Comparison of ENCODE assay signal across 9 cellular contexts in the genomic region with DNA sequence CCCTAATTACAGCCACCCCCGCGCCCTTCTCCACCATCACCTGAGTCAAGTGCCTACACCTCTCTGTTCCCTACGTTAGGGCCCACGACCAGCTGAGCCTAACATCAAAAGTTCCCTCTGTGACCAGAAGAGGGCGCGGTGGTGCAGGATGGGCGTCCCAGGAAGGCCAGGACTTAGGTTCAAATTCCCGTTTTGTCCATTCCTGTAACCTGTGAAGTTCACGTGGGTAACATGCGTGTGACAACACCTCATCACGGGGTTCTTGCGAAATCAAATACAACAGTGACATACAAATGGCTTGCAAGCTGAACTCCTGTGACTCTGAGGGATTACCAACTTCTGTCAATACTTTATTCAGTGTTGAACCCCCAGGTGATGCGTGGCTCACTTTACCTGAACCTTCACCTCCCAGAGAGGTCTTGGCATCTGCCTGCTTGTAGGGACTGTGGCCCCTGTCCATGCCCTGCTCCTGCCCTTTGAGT.
DNase-seq lines count a peak whose midpoint lies in the region; ATAC-seq and TF ChIP-seq lines count a peak whose summit lies in the region.
"Had no signal": no experiment of that assay in that cellular context is flagged by ENCODE, and none has a peak within 500 bp of the region (broad histone marks: within the 10 kb centered on the region; RNA-seq: fewer than 3 reads in every experiment).

No MANE protein-coding gene starts in this region.

- H3K9me3 Mint-ChIP-seq in neural progenitor cell: no peaks in the 10 kb centered on the region

- peaks cover 5% of the 10 kb centered on the region for H3K27me3 Mint-ChIP-seq in neural progenitor cell (ENCODE audit: insufficient read depth, low read depth)

- H3K36me3 ChIP-seq in esophagus muscularis mucosa (no peaks in the 10 kb centered on the region), neural progenitor cell (no peaks in the 10 kb centered on the region), upper lobe of right lung (no peaks in the 10 kb centered on the region)
- H3K36me3 ChIP-seq: neutrophil had no signal

- no peak overlapping the region for H3K4me3 ChIP-seq in AG04449 (ENCODE audit: low read depth, low read length)
- H3K4me3 ChIP-seq in esophagus muscularis mucosa: no peak overlapping the region
- H3K4me3 ChIP-seq in neural progenitor cell: no peak overlapping the region
- H3K4me3 ChIP-seq in upper lobe of right lung: no peak overlapping the region

- TF ChIP-seq POLR2A in esophagus muscularis mucosa (IDR thresholded peaks at IDR 0.05; ENCODE audit: low read depth): no peak

- no peaks in the 10 kb centered on the region for H3F3A ChIP-seq in neural progenitor cell (ENCODE audit: low read depth)

- H3K9ac ChIP-seq in neural progenitor cell: no peak overlapping the region

- H3K27ac Mint-ChIP-seq in neural progenitor cell: peak overlapping the region; percentile 47

- H3K27ac ChIP-seq in esophagus muscularis mucosa (replicated peaks in 1 of 4): no peak overlapping the region
- no peak overlapping the region for H3K27ac ChIP-seq in neural progenitor cell
- H3K27ac ChIP-seq in upper lobe of right lung: peak overlapping the region; percentile 62
- H3K27ac ChIP-seq: neutrophil had no signal

- H3K4me2 ChIP-seq in neural progenitor cell: no peak overlapping the region

- H3K27me3 ChIP-seq in esophagus muscularis mucosa: no peaks in the 10 kb centered on the region
- H3K27me3 ChIP-seq in neural progenitor cell: no peaks in the 10 kb centered on the region
- no peaks in the 10 kb centered on the region for H3K27me3 ChIP-seq in upper lobe of right lung
- H3K27me3 ChIP-seq: neutrophil had no signal

- no peak for TF ChIP-seq EP300 in esophagus muscularis mucosa (IDR thresholded peaks at IDR 0.05)

- H3K4me1 ChIP-seq in esophagus muscularis mucosa: peaks cover 0 to 8% (median 0%) of the 10 kb centered on the region in 4 donors
- H3K4me1 ChIP-seq in neural progenitor cell: peaks cover 28% of the 10 kb centered on the region
- peaks cover 29% of the 10 kb centered on the region for H3K4me1 ChIP-seq in upper lobe of right lung

- H4K20me1 ChIP-seq in neural progenitor cell (ENCODE audit: low read depth): no peaks in the 10 kb centered on the region

- CTCF ChIA-PET in AG04449 (lab: Yijun Ruan, JAX): interaction anchor here (0.7 to 3.9 kb wide), 22 partner anchors 10 to 828 kb away, joined by 3 to 26 read pairs (median 4); a partner anchor contains a TSS

- DNase-seq in AG04449 (ENCODE audit: low read depth, low spot score) (no peak), GM20000 (ENCODE audit: low spot score) (peak; percentile 52), NCI-H82 (lab: John Stamatoyannopoulos, UW) (peak; percentile 78), activated T-cell treated with anti-CD3 and anti-CD28 coated beads for 24 hours (ENCODE audit: low read depth) (peak; percentile 53), esophagus muscularis mucosa (ENCODE audit: extremely low spot score) (no peak), neural progenitor cell (ENCODE audit: low spot score) (peak; percentile 73), upper lobe of right lung (peak; percentile 80)

- H3K4me1 Mint-ChIP-seq in neural progenitor cell: peaks cover 53% of the 10 kb centered on the region

- no peak overlapping the region for H3K4me3 Mint-ChIP-seq in neural progenitor cell

- no peaks in the 10 kb centered on the region for H3K36me3 Mint-ChIP-seq in neural progenitor cell

- H3K9me3 ChIP-seq in esophagus muscularis mucosa (no peaks in the 10 kb centered on the region), neural progenitor cell (ENCODE audit: low read depth) (no peaks in the 10 kb centered on the region), upper lobe of right lung (no peaks in the 10 kb centered on the region)
- H3K9me3 ChIP-seq: neutrophil had no signal

- intact Hi-C loops in esophagus muscularis mucosa (cut with DNase I): loop anchor here (5.0 to 10.0 kb wide), 2 partner anchors 154 to 208 kb away; a partner anchor contains a TSS
- intact Hi-C loops in upper lobe of right lung (cut with DNase I): loop anchor here (10.0 kb wide), 1 partner anchor 206 kb away; a partner anchor contains a TSS

- ATAC-seq in upper lobe of right lung (peak; percentile 90), HG02970 (IDR thresholded peaks at IDR 0.05; ENCODE audit: low FRiP score, unreplicated experiment) (no peak)

- POLR2A ChIA-PET in AG04449 (lab: Yijun Ruan, JAX): no interaction called here

- WGBS in esophagus muscularis mucosa: 44% methylated on average over 12 of the region's 13 CpGs

- H2AFZ ChIP-seq in neural progenitor cell (replicated peaks): no peak overlapping the region

- H3K79me2 ChIP-seq in neural progenitor cell (ENCODE audit: low read depth): no peaks in the 10 kb centered on the region

- TF ChIP-seq CTCF in AG04449 (IDR thresholded peaks at IDR 0.05; ENCODE audit: insufficient read depth, low read length, missing control alignments) (peak; percentile 74), GM20000 (IDR thresholded peaks at IDR 0.05; ENCODE audit: extremely low read depth, missing control alignments) (peak; percentile 73), esophagus muscularis mucosa (IDR thresholded peaks at IDR 0.05) (peak; percentile 59 to 71 (median 62)), neural progenitor cell (IDR thresholded peaks at IDR 0.05) (peak; percentile 88), upper lobe of right lung (IDR thresholded peaks at IDR 0.05) (peak; percentile 86)

Comparison
In these comparisons a context has a peak if more than half of its experiments do, and no peak if none do; other contexts are left out.
1. DNase-seq: peak in GM20000 (single experiment), NCI-H82 (single experiment), activated T-cell treated with anti-CD3 and anti-CD28 coated beads for 24 hours (single experiment), neural progenitor cell (single experiment) and upper lobe of right lung (single experiment); none in AG04449 (single experiment) and esophagus muscularis mucosa (single experiment).
2. Peak in every context shown above with its lines, with median percentiles within 50 percentile points of each other: CTCF ChIP-seq.